Comparison of ENCODE assay signal across 8 cellular contexts in the genomic region with DNA sequence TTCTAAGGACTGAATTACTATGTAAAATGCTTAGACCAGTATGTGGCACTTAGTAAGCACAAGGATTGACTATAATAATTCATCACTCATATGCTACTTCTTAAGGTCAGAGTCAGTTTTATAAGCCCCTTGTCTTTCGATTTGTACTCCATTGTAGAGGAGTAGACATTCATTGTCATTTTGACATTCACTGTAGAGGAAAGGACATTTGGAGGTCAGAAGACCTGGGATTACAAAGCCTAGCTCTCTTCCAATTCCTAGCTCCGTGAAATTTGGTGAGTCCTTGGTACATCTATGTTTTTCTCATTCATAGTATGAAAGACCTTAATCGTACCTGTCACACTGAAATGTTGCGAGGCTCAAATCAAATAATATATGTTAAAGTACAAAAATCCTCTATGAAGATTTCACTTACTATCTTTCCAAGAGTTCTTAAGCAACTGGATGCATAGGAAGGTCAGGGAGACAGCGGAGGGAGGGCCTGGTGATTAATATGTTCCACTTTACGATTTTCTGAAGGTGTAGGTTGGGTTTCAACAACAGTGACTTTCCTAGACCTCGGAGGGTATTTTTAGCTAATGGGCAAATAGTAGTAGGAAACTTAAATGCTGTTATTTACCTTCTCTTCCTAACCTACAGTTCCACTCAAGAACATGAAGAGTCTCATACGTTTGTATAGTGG. TPM values are rescaled to one million over a fixed set of nuclear protein-coding genes. Genes with fewer than 3 reads are reported as not detected.
A peak's percentile ranks its signal among the peaks of the same experiment; 100 is the strongest.
DNase-seq lines count a peak whose midpoint lies in the region; ATAC-seq and TF ChIP-seq lines count a peak whose summit lies in the region.

No MANE protein-coding gene starts in this region.

- TF ChIP-seq CTCF in BJ (IDR thresholded peaks at IDR 0.05; ENCODE audit: insufficient read depth, low read depth, low read length): no peak
- TF ChIP-seq CTCF in mammary epithelial cell (conservative IDR thresholded peaks at IDR 0.05 in 1 of 2, IDR thresholded peaks at IDR 0.05 in 1 of 2; ENCODE audit: extremely low read depth in 1 of 2, insufficient read depth in 1 of 2, low read depth in 1 of 2, low read length in 2 of 2): no peak

- H3K4me2 ChIP-seq in mammary epithelial cell (ENCODE audit: insufficient read depth, low read depth, low read length): peak overlapping the region; percentile 73

- ATAC-seq in GM18873 (IDR thresholded peaks at IDR 0.05; ENCODE audit: low FRiP score, unreplicated experiment) (no peak), GM21526 (IDR thresholded peaks at IDR 0.05; ENCODE audit: low FRiP score, unreplicated experiment) (no peak), GM21576 (IDR thresholded peaks at IDR 0.05; ENCODE audit: unreplicated experiment) (no peak), HG03457 (IDR thresholded peaks at IDR 0.05; ENCODE audit: unreplicated experiment) (no peak)

- peaks cover 24% of the 10 kb centered on the region for H3K4me1 ChIP-seq in HUES48 (ENCODE audit: control insufficient read depth, insufficient read depth, low read length)
- peaks cover 10% of the 10 kb centered on the region for H3K4me1 ChIP-seq in mammary epithelial cell (ENCODE audit: insufficient read depth, low read length)
- peaks cover 7% of the 10 kb centered on the region for H3K4me1 ChIP-seq in mucosa of stomach (ENCODE audit: control insufficient read depth, insufficient read depth, low read length)

- H3K27ac ChIP-seq in HUES48 (ENCODE audit: low read depth, low read length) (peak overlapping the region; percentile 95), mammary epithelial cell (ENCODE audit: insufficient read depth, low read depth, low read length) (peak overlapping the region; percentile 98)

- peak overlapping the region; percentile 97 for H2AFZ ChIP-seq in mammary epithelial cell (ENCODE audit: low read depth, low read length)

- H3K27me3 ChIP-seq in BJ (ENCODE audit: control insufficient read depth, insufficient read depth, low read length) (no peaks in the 10 kb centered on the region), HUES48 (ENCODE audit: control insufficient read depth, insufficient read depth, low read length) (no peaks in the 10 kb centered on the region), mammary epithelial cell (ENCODE audit: insufficient read depth, low read length) (no peaks in the 10 kb centered on the region), mucosa of stomach (ENCODE audit: control insufficient read depth, insufficient read depth, low read length) (no peaks in the 10 kb centered on the region)

- POLR2A ChIA-PET in BJ (lab: Charles Lee): no interaction called here

- WGBS in mammary epithelial cell (ENCODE audit: low coverage, missing lambda C conversion rate): 29% methylated on average over 8 of the region's 8 CpGs

- peak overlapping the region; percentile 97 for H3K9ac ChIP-seq in HUES48 (ENCODE audit: low read depth, low read length)
- H3K9ac ChIP-seq in mammary epithelial cell (ENCODE audit: insufficient read depth, low read length): peak overlapping the region; percentile 100
- H3K9ac ChIP-seq in mucosa of stomach (ENCODE audit: low read length): peak overlapping the region; percentile 97

- CTCF ChIA-PET in BJ (lab: Yijun Ruan, JAX) (interaction anchor here (1.2 to 1.6 kb wide), 2 partner anchors 15 to 23 kb away, joined by 3 read pairs; no protein-coding TSS in a partner anchor), mammary epithelial cell (lab: Charles Lee; ENCODE audit: low non-redundant PET) (no interaction called here)

- H3K36me3 ChIP-seq in BJ (ENCODE audit: control insufficient read depth, insufficient read depth, low read length) (no peaks in the 10 kb centered on the region; the same call in 1 of the 2 replicates), HUES48 (ENCODE audit: control insufficient read depth, insufficient read depth, low read length) (peaks cover 16% of the 10 kb centered on the region), mammary epithelial cell (ENCODE audit: insufficient read depth, low read length) (no peaks in the 10 kb centered on the region), mucosa of stomach (ENCODE audit: control insufficient read depth, insufficient read depth, low read length) (no peaks in the 10 kb centered on the region)

- dilution Hi-C loops in mammary epithelial cell (cut with HindIII; ENCODE audit: low sequenced_read_pairs): no loop called here

- H3K4me3 ChIP-seq in BJ (ENCODE audit: low read depth, low read length) (peak overlapping the region; percentile 85), HUES48 (ENCODE audit: low read depth, low read length) (peak overlapping the region; percentile 80), mammary epithelial cell (replicated peaks in 1 of 3; ENCODE audit: insufficient read depth in 1 of 3, low read depth in 2 of 3, low read length in 3 of 3) (peak overlapping the region; percentile 81 to 96 (median 83)), mucosa of stomach (ENCODE audit: low read length) (peak overlapping the region; percentile 100)

- H3K79me2 ChIP-seq in mammary epithelial cell (ENCODE audit: insufficient read depth, low read length): peaks cover 52% of the 10 kb centered on the region

- H4K20me1 ChIP-seq in mammary epithelial cell (ENCODE audit: insufficient read depth, low read length): no peaks in the 10 kb centered on the region

- intact Hi-C loops in mammary epithelial cell (cut with micrococcal nuclease): no loop called here

- no peak for DNase-seq in BJ (ENCODE audit: low read depth)
- peak; percentile 19 for DNase-seq in mammary epithelial cell

- H3K9me3 ChIP-seq in HUES48 (ENCODE audit: control insufficient read depth, insufficient read depth, low read length): no peaks in the 10 kb centered on the region
- no peaks in the 10 kb centered on the region for H3K9me3 ChIP-seq in mammary epithelial cell (replicated peaks; ENCODE audit: insufficient read depth, low read length)
- no peaks in the 10 kb centered on the region for H3K9me3 ChIP-seq in mucosa of stomach (ENCODE audit: control insufficient read depth, low read length)

- in situ Hi-C loops in mammary epithelial cell (cut with MboI; ENCODE audit: low sequenced_read_pairs in 2 of 2): no loop called here

- BruUV-seq in mammary epithelial cell (replicated peaks; lab: Mats Ljungman, UMichigan): no TSS peak

RNA-seq across cellular contexts. Expression of a gene that starts 1.4 kb away (rescaled TPM):
- polyA plus RNA-seq in BJ (2011; rRNA removed) (14.1 and 19.1 TPM in 2 replicates), mammary epithelial cell (12.2 TPM)
- 17.3 and 20.7 TPM in 2 replicates for polyA minus RNA-seq in BJ (2011; rRNA and poly(A)+ RNA removed)
- 10 to 100 TPM; 16.1 to 19.8 TPM for total RNA-seq in mammary epithelial cell
- 31.3 TPM for polyA minus RNA-seq in mammary epithelial cell
